In the genomic region with DNA sequence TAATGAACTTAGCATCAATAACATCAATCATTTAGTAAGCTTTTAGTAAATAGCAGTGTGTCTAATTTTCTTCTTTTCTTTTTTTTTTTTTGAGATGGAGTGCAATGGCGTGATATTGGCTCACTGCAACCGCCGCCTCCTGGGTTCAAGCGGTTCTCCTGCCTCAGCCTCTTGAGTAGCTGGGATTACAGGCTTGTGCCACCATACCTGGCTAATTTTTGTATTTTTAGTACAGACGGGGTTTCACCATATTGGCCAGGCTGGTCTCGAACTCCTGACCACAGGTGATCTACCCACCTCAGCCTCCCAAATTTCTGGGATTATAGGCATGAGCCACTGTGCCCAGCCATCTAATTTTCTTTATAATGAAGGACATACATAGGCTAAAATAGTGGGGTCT, we compare ENCODE assay signal across 12 cellular contexts. TPM values are rescaled to one million over a fixed set of nuclear protein-coding genes. Genes with fewer than 3 reads are reported as not detected.
DNase-seq lines count a peak whose midpoint lies in the region; ATAC-seq and TF ChIP-seq lines count a peak whose summit lies in the region.
"Not testable (repeated sequence)": the region's sequence is repeated elsewhere in the genome, so short reads cannot be mapped to it uniquely, and the experiment has no call there.
"Had no signal": no experiment of that assay in that cellular context is flagged by ENCODE, and none has a peak within 500 bp of the region (broad histone marks: within the 10 kb centered on the region; RNA-seq: fewer than 3 reads in every experiment).

No MANE protein-coding gene starts in this region.

- peak overlapping the region; percentile 83 for H3K9ac ChIP-seq in OCI-LY1 (ENCODE audit: low read length)

- TF ChIP-seq CTCF in OCI-LY1 (IDR thresholded peaks at IDR 0.05; ENCODE audit: low read length): not testable (repeated sequence)

- POLR2A ChIA-PET in activated CD8-positive, alpha-beta T cell treated with anti-CD3 and anti-CD28 coated beads, Interleukin-2, amount 10 ng/mL, durations not matched to agents 7 days and 5 days (lab: Charles Lee): interaction anchor here (0.9 to 6.0 kb wide), 17 partner anchors 10 to 737 kb away, joined by 3 to 140 read pairs (median 8); a partner anchor contains a TSS
- POLR2A ChIA-PET in naive thymus-derived CD4-positive, alpha-beta T cell (lab: Charles Lee): not testable (repeated sequence)

- DNase-seq in activated CD8-positive, alpha-beta T cell treated with anti-CD3 and anti-CD28 coated beads, Interleukin-2, amount 10 ng/mL, durations not matched to agents 7 days and 5 days; activated T-cell treated with anti-CD3 and anti-CD28 coated beads, Interleukin-2, amount 50 U/mL, for 72 hours; central memory CD8-positive, alpha-beta T cell (ENCODE audit: low spot score in 2 of 2); naive thymus-derived CD4-positive, alpha-beta T cell; stimulated activated effector memory CD8-positive, alpha-beta T cell treated with anti-CD3 and anti-CD28 coated beads, Interleukin-12 subunit alpha, Interleukin-12 subunit beta, amount 100 ng/mL, for 72 hours (ENCODE audit: low spot score in 2 of 2): not testable (repeated sequence)

- H3K9me3 Mint-ChIP-seq in activated CD8-positive, alpha-beta T cell treated with anti-CD3 and anti-CD28 coated beads, Interleukin-2, amount 10 ng/mL, durations not matched to agents 7 days and 5 days (ENCODE audit: insufficient read depth); activated T-cell treated with anti-CD3 and anti-CD28 coated beads, Interleukin-2, amount 50 U/mL, for 72 hours; central memory CD8-positive, alpha-beta T cell; naive thymus-derived CD4-positive, alpha-beta T cell; stimulated activated effector memory CD8-positive, alpha-beta T cell treated with anti-CD3 and anti-CD28 coated beads, Interleukin-12 subunit alpha, Interleukin-12 subunit beta, amount 100 ng/mL, for 72 hours: not testable (repeated sequence)

- H3K9me3 ChIP-seq in OCI-LY1 (ENCODE audit: low read length); naive thymus-derived CD4-positive, alpha-beta T cell (ENCODE audit: control insufficient read depth in 2 of 3, low read length in 3 of 3): not testable (repeated sequence)

- ATAC-seq in activated CD8-positive, alpha-beta T cell treated with anti-CD3 and anti-CD28 coated beads, Interleukin-2, amount 10 ng/mL, durations not matched to agents 7 days and 5 days; activated T-cell treated with anti-CD3 and anti-CD28 coated beads, Interleukin-2, amount 50 U/mL, for 72 hours (replicated peaks in 1 of 2); central memory CD8-positive, alpha-beta T cell (replicated peaks; ENCODE audit: extremely low read depth, poor library complexity, severe bottlenecking); naive thymus-derived CD4-positive, alpha-beta T cell; stimulated activated effector memory CD8-positive, alpha-beta T cell treated with anti-CD3 and anti-CD28 coated beads, Interleukin-12 subunit alpha, Interleukin-12 subunit beta, amount 100 ng/mL, for 72 hours: not testable (repeated sequence)

- not testable (repeated sequence) for H4K20me1 ChIP-seq in OCI-LY1 (ENCODE audit: insufficient read depth, low read length)

- H3K36me3 ChIP-seq in OCI-LY1 (ENCODE audit: insufficient read depth, low read length): peaks cover 52% of the 10 kb centered on the region
- H3K36me3 ChIP-seq in naive thymus-derived CD4-positive, alpha-beta T cell (ENCODE audit: control insufficient read depth in 2 of 3, insufficient read depth in 3 of 3, low read length in 3 of 3): not testable (repeated sequence)

- H3K4me3 ChIP-seq in OCI-LY1 (ENCODE audit: low read depth, low read length, poor library complexity, severe bottlenecking): peak overlapping the region; percentile 70
- peak overlapping the region; percentile 25 for H3K4me3 ChIP-seq in naive thymus-derived CD4-positive, alpha-beta T cell (ENCODE audit: low read length)

- peak overlapping the region; percentile 97 for H3K27ac ChIP-seq in OCI-LY1 (ENCODE audit: low read depth, low read length, poor library complexity, severe bottlenecking)
- H3K27ac ChIP-seq in naive thymus-derived CD4-positive, alpha-beta T cell (ENCODE audit: low read depth, low read length): not testable (repeated sequence)

- H3K4me1 ChIP-seq in OCI-LY1 (ENCODE audit: insufficient read depth, low read length, severe bottlenecking): peaks cover 58% of the 10 kb centered on the region
- peaks cover 0 to 20% of the 10 kb centered on the region in 2 donors for H3K4me1 ChIP-seq in naive thymus-derived CD4-positive, alpha-beta T cell (ENCODE audit: control insufficient read depth in 2 of 2, insufficient read depth in 2 of 2, low read length in 2 of 2)

- not testable (repeated sequence) for H3K9me2 ChIP-seq in OCI-LY1 (ENCODE audit: low read depth, low read length)

- peak overlapping the region; percentile 91 for H3K4me3 Mint-ChIP-seq in activated CD8-positive, alpha-beta T cell treated with anti-CD3 and anti-CD28 coated beads, Interleukin-2, amount 10 ng/mL, durations not matched to agents 7 days and 5 days
- peak overlapping the region; percentile 52 to 58 for H3K4me3 Mint-ChIP-seq in activated T-cell treated with anti-CD3 and anti-CD28 coated beads, Interleukin-2, amount 50 U/mL, for 72 hours
- H3K4me3 Mint-ChIP-seq in central memory CD8-positive, alpha-beta T cell: peak overlapping the region; percentile 84
- H3K4me3 Mint-ChIP-seq in naive thymus-derived CD4-positive, alpha-beta T cell: peak overlapping the region in 1 of 10 donors; percentile 43
- peak overlapping the region; percentile 64 for H3K4me3 Mint-ChIP-seq in stimulated activated effector memory CD8-positive, alpha-beta T cell treated with anti-CD3 and anti-CD28 coated beads, Interleukin-12 subunit alpha, Interleukin-12 subunit beta, amount 100 ng/mL, for 72 hours

- not testable (repeated sequence) for H3K27me3 ChIP-seq in OCI-LY1 (ENCODE audit: insufficient read depth, low read length); naive thymus-derived CD4-positive, alpha-beta T cell (ENCODE audit: control insufficient read depth in 2 of 2, insufficient read depth in 2 of 2, low read length in 2 of 2)

- peaks cover 78% of the 10 kb centered on the region for H3K79me2 ChIP-seq in OCI-LY1 (ENCODE audit: insufficient read depth, low read length)

- peaks cover 56% of the 10 kb centered on the region for H3K36me3 Mint-ChIP-seq in activated CD8-positive, alpha-beta T cell treated with anti-CD3 and anti-CD28 coated beads, Interleukin-2, amount 10 ng/mL, durations not matched to agents 7 days and 5 days (ENCODE audit: low read depth)
- H3K36me3 Mint-ChIP-seq in activated T-cell treated with anti-CD3 and anti-CD28 coated beads, Interleukin-2, amount 50 U/mL, for 72 hours (ENCODE audit: insufficient read depth in 2 of 2); naive thymus-derived CD4-positive, alpha-beta T cell: not testable (repeated sequence)
- peaks cover 60% of the 10 kb centered on the region for H3K36me3 Mint-ChIP-seq in central memory CD8-positive, alpha-beta T cell (ENCODE audit: insufficient read depth)
- peaks cover 95% of the 10 kb centered on the region for H3K36me3 Mint-ChIP-seq in stimulated activated effector memory CD8-positive, alpha-beta T cell treated with anti-CD3 and anti-CD28 coated beads, Interleukin-12 subunit alpha, Interleukin-12 subunit beta, amount 100 ng/mL, for 72 hours

- peak overlapping the region; percentile 78 for H3K4me2 ChIP-seq in OCI-LY1 (ENCODE audit: low read length)

- CTCF ChIA-PET in activated CD8-positive, alpha-beta T cell treated with anti-CD3 and anti-CD28 coated beads, Interleukin-2, amount 10 ng/mL, durations not matched to agents 7 days and 5 days (lab: Charles Lee): interaction anchor here (0.9 to 3.0 kb wide), 6 partner anchors 21 to 731 kb away, joined by 3 to 30 read pairs (median 4); no protein-coding TSS in a partner anchor
- CTCF ChIA-PET in naive thymus-derived CD4-positive, alpha-beta T cell (lab: Charles Lee): interaction anchor here (0.6 kb wide), 2 partner anchors 20 to 1430 kb away, joined by 3 to 4 read pairs; no protein-coding TSS in a partner anchor

- not testable (repeated sequence) for H3F3A ChIP-seq in OCI-LY1 (ENCODE audit: insufficient read depth, low read length)

- peaks cover 47% of the 10 kb centered on the region for H3K4me1 Mint-ChIP-seq in activated CD8-positive, alpha-beta T cell treated with anti-CD3 and anti-CD28 coated beads, Interleukin-2, amount 10 ng/mL, durations not matched to agents 7 days and 5 days (ENCODE audit: low read depth)
- peaks cover 32% of the 10 kb centered on the region for H3K4me1 Mint-ChIP-seq in activated T-cell treated with anti-CD3 and anti-CD28 coated beads, Interleukin-2, amount 50 U/mL, for 72 hours (ENCODE audit: low read depth)
- H3K4me1 Mint-ChIP-seq in central memory CD8-positive, alpha-beta T cell: peaks cover 48% of the 10 kb centered on the region
- H3K4me1 Mint-ChIP-seq in naive thymus-derived CD4-positive, alpha-beta T cell: peaks cover 0 to 11% (median 6%) of the 10 kb centered on the region in 7 donors
- peaks cover 28% of the 10 kb centered on the region for H3K4me1 Mint-ChIP-seq in stimulated activated effector memory CD8-positive, alpha-beta T cell treated with anti-CD3 and anti-CD28 coated beads, Interleukin-12 subunit alpha, Interleukin-12 subunit beta, amount 100 ng/mL, for 72 hours

- H3K27me3 Mint-ChIP-seq in activated CD8-positive, alpha-beta T cell treated with anti-CD3 and anti-CD28 coated beads, Interleukin-2, amount 10 ng/mL, durations not matched to agents 7 days and 5 days (ENCODE audit: low read depth); central memory CD8-positive, alpha-beta T cell: not testable (repeated sequence)
- H3K27me3 Mint-ChIP-seq in activated T-cell treated with anti-CD3 and anti-CD28 coated beads, Interleukin-2, amount 50 U/mL, for 72 hours (ENCODE audit: low read depth): peaks cover 14% of the 10 kb centered on the region
- peaks cover 8 to 32% (median 16%) of the 10 kb centered on the region in 5 donors for H3K27me3 Mint-ChIP-seq in naive thymus-derived CD4-positive, alpha-beta T cell

- intact Hi-C loops in naive thymus-derived CD4-positive, alpha-beta T cell (cut with micrococcal nuclease): not testable (repeated sequence)

- not testable (repeated sequence) for H2AFZ ChIP-seq in OCI-LY1 (ENCODE audit: low read length)

- H3K27ac Mint-ChIP-seq in activated CD8-positive, alpha-beta T cell treated with anti-CD3 and anti-CD28 coated beads, Interleukin-2, amount 10 ng/mL, durations not matched to agents 7 days and 5 days: peak overlapping the region; percentile 96
- H3K27ac Mint-ChIP-seq in activated T-cell treated with anti-CD3 and anti-CD28 coated beads, Interleukin-2, amount 50 U/mL, for 72 hours: peak overlapping the region; percentile 38
- H3K27ac Mint-ChIP-seq in central memory CD8-positive, alpha-beta T cell (ENCODE audit: low read depth): peak overlapping the region; percentile 90
- H3K27ac Mint-ChIP-seq in naive thymus-derived CD4-positive, alpha-beta T cell: not testable (repeated sequence)
- H3K27ac Mint-ChIP-seq in stimulated activated effector memory CD8-positive, alpha-beta T cell treated with anti-CD3 and anti-CD28 coated beads, Interleukin-12 subunit alpha, Interleukin-12 subunit beta, amount 100 ng/mL, for 72 hours: peak overlapping the region; percentile 95

RNA-seq across cellular contexts. Expression of a gene that starts 2.3 kb away (rescaled TPM):
- 100 to 1,000 TPM; 117 to 123 TPM for total RNA-seq in activated CD8-positive, alpha-beta T cell treated with anti-CD3 and anti-CD28 coated beads, Interleukin-2, amount 10 ng/mL, durations not matched to agents 7 days and 5 days
- 10 to 100 TPM; 18.9 to 23.6 TPM for total RNA-seq in activated T-cell treated with anti-CD3 and anti-CD28 coated beads, Interleukin-2, amount 50 U/mL, for 72 hours
- 10 to 100 TPM in 1 of 5 experiments, 1 to 10 TPM in 3, under 1 TPM in 1; 0.15 to 75.2 (median 5.1) TPM for total RNA-seq in naive thymus-derived CD4-positive, alpha-beta T cell
- 1 to 10 TPM in 1 of 2 donors, under 1 TPM in 1; 0.62 to 2.7 TPM for polyA plus RNA-seq in naive thymus-derived CD4-positive, alpha-beta T cell
- total RNA-seq: H1 had no signal
- polyA plus RNA-seq: A549, AG04450, BJ, H1 had no signal

RNA-seq across cellular contexts. Expression of a gene that starts 22.1 kb away (rescaled TPM):
- 1 to 10 TPM; 3.6 to 4.9 TPM for total RNA-seq in activated CD8-positive, alpha-beta T cell treated with anti-CD3 and anti-CD28 coated beads, Interleukin-2, amount 10 ng/mL, durations not matched to agents 7 days and 5 days
- 1 to 10 TPM; 6.1 to 7.1 TPM for total RNA-seq in activated T-cell treated with anti-CD3 and anti-CD28 coated beads, Interleukin-2, amount 50 U/mL, for 72 hours
- 10 to 100 TPM in 1 of 5 experiments, under 1 TPM in 1, not detected in 3; 0.69 to 11.8 TPM for total RNA-seq in naive thymus-derived CD4-positive, alpha-beta T cell
- polyA plus RNA-seq in naive thymus-derived CD4-positive, alpha-beta T cell: not detected
- total RNA-seq: H1, HT-29 had no signal
- polyA plus RNA-seq: A549, AG04450, BJ, CD14-positive monocyte, H1 had no signal

RNA-seq across cellular contexts. Expression of a gene that starts 32.9 kb away (rescaled TPM):
- 1 to 10 TPM; 1.3 to 2.1 TPM for total RNA-seq in activated CD8-positive, alpha-beta T cell treated with anti-CD3 and anti-CD28 coated beads, Interleukin-2, amount 10 ng/mL, durations not matched to agents 7 days and 5 days
- total RNA-seq in activated T-cell treated with anti-CD3 and anti-CD28 coated beads, Interleukin-2, amount 50 U/mL, for 72 hours: 1 to 10 TPM; 2.5 to 2.8 TPM
- total RNA-seq in naive thymus-derived CD4-positive, alpha-beta T cell: 1 to 10 TPM in 2 of 5 experiments, under 1 TPM in 1, not detected in 2; 0.46 to 7.8 (median 1.6) TPM
- polyA plus RNA-seq in naive thymus-derived CD4-positive, alpha-beta T cell: not detected
- total RNA-seq: H1 had no signal
- polyA plus RNA-seq: AG04450, BJ, CD14-positive monocyte, H1 had no signal

RNA-seq across cellular contexts. Expression of a gene that starts 48.3 kb away (rescaled TPM):
- total RNA-seq in activated CD8-positive, alpha-beta T cell treated with anti-CD3 and anti-CD28 coated beads, Interleukin-2, amount 10 ng/mL, durations not matched to agents 7 days and 5 days: 1 to 10 TPM; 1.6 to 1.7 TPM
- 1 to 10 TPM; 1.4 to 1.9 TPM for total RNA-seq in activated T-cell treated with anti-CD3 and anti-CD28 coated beads, Interleukin-2, amount 50 U/mL, for 72 hours
- 1 to 10 TPM in 1 of 5 experiments, not detected in 4; 6.7 TPM for total RNA-seq in naive thymus-derived CD4-positive, alpha-beta T cell
- not detected for polyA plus RNA-seq in naive thymus-derived CD4-positive, alpha-beta T cell
- total RNA-seq: H1 had no signal
- polyA plus RNA-seq: AG04450, BJ, CD14-positive monocyte, H1 had no signal
